In genomic region chr2:183248866-183249567, GRCh38 we compare ENCODE assay signal across 8 cellular contexts.
DNase-seq lines count a peak whose midpoint lies in the region; ATAC-seq, FAIRE-seq and TF ChIP-seq lines count a peak whose summit lies in the region.

No MANE protein-coding gene starts in this region.

- RAD21 ChIA-PET in GM12878 (lab: Charles Lee; ENCODE audit: unreplicated experiment) = interaction anchor here (0.6 to 2.3 kb wide), 8 partner anchors 34 to 383 kb away, joined by 3 to 11 read pairs (median 5); no protein-coding TSS in a partner anchor

- in situ Hi-C loops in GM12878 (cut with MboI) = no loop called here

- BruUV-seq in GM12878 (replicated peaks; lab: Mats Ljungman, UMichigan) = no TSS peak

- no peak overlapping the region for H3K9ac ChIP-seq in GM12878 (ENCODE audit: control insufficient read depth, insufficient read depth, low read length)

- H3K27me3 ChIP-seq in GM12878 (replicated peaks in 1 of 2; ENCODE audit: control insufficient read depth in 2 of 2, insufficient read depth in 2 of 2, low read length in 1 of 2) (no peaks in the 10 kb centered on the region), left lung (no peaks in the 10 kb centered on the region)

- H3K27ac ChIP-seq in GM12878 (ENCODE audit: control insufficient read depth, insufficient read depth) (no peak overlapping the region), left lung (no peak overlapping the region)

- H3K4me2 ChIP-seq in GM12878 (ENCODE audit: control insufficient read depth, insufficient read depth) = no peak overlapping the region

- POLR2A ChIA-PET in GM12878 (lab: Charles Lee) = no interaction called here

- SMC1A ChIA-PET in GM12878 (lab: Charles Lee; ENCODE audit: uncharacterized antibody, unreplicated experiment) = interaction anchor here (0.6 to 1.6 kb wide), 21 partner anchors 8 to 1009 kb away, joined by 3 to 8 read pairs (median 3); no protein-coding TSS in a partner anchor

- intact Hi-C loops in GM12878 (cut with micrococcal nuclease; ENCODE audit: unreplicated experiment) = no loop called here
- intact Hi-C loops in left lung (cut with DNase I) = no loop called here

- H3K79me2 ChIP-seq in GM12878 (ENCODE audit: control insufficient read depth, insufficient read depth, low read length) = no peaks in the 10 kb centered on the region

- no peaks in the 10 kb centered on the region for H3K4me1 ChIP-seq in GM12878 (ENCODE audit: control insufficient read depth, insufficient read depth, low read length)
- H3K4me1 ChIP-seq in left lung = no peaks in the 10 kb centered on the region

- no peak for TF ChIP-seq EP300 in GM12878 (IDR thresholded peaks at IDR 0.05; ENCODE audit: borderline replicate concordance in 1 of 2, control insufficient read depth in 1 of 2, low read depth in 2 of 2, low read length in 2 of 2)

- DNase-seq in DMS114 treated with DMSO at 0.1 percent for 48 hours (lab: John Stamatoyannopoulos, UW; ENCODE audit: unreplicated experiment) (peak; percentile 9), NCI-H146 treated with DMSO at 0.1 percent for 48 hours (lab: John Stamatoyannopoulos, UW; ENCODE audit: unreplicated experiment) (peak; percentile 12), GM12878 (ENCODE audit: low read depth, low spot score) (no peak), left lung (no peak), Ammon's horn (ENCODE audit: low spot score) (no peak)
- no peak for DNase-seq in activated T-cell treated with anti-CD3 and anti-CD28 coated beads, Interleukin-2, amount 50 U/mL, for 1 hour

- no peak for TF ChIP-seq POLR2A in GM12878 (IDR thresholded peaks at IDR 0.05; ENCODE audit: low read depth, low read length)

- H2AFZ ChIP-seq in GM12878 (ENCODE audit: control insufficient read depth, low read depth, low read length) = no peak overlapping the region

- no peak for FAIRE-seq in GM12878 (lab: Jason Lieb, UNC)

- no peaks in the 10 kb centered on the region for H3K36me3 ChIP-seq in GM12878 (ENCODE audit: control insufficient read depth in 2 of 2, insufficient read depth in 2 of 2, low read length in 1 of 2)
- no peaks in the 10 kb centered on the region for H3K36me3 ChIP-seq in left lung

- H3K4me3 ChIP-seq in GM12878 (no peak overlapping the region), left lung (no peak overlapping the region)

- TF ChIP-seq CTCF in GM12878 (IDR thresholded peaks at IDR 0.05 in 2 of 3, conservative IDR thresholded peaks at IDR 0.05 in 1 of 3; ENCODE audit: control insufficient read depth in 2 of 3, extremely low read depth in 1 of 3, insufficient read depth in 1 of 3, low read depth in 3 of 3, low read length in 3 of 3) = peak; percentile 33 to 56 (median 37); a peak in 4 of 6 replicates
- TF ChIP-seq CTCF in left lung (IDR thresholded peaks at IDR 0.05) = peak in 1 of 2 donors; percentile 40

- WGBS in GM12878 (ENCODE audit: insufficient coverage, insufficient replicate concordance, low lambda C conversion rate, missing lambda C conversion rate) = 0% methylated on average over 1 of the region's 1 CpG

- H3K9me3 ChIP-seq in GM12878 (replicated peaks; ENCODE audit: control insufficient read depth, insufficient read depth, low read length) = no peaks in the 10 kb centered on the region
- H3K9me3 ChIP-seq in left lung = no peaks in the 10 kb centered on the region

- peak; percentile 62 for TF ChIP-seq RAD21 in GM12878 (IDR thresholded peaks at IDR 0.05; ENCODE audit: insufficient read depth, low read depth, low read length)

- ATAC-seq in GM21529 (IDR thresholded peaks at IDR 0.05; ENCODE audit: unreplicated experiment) (peak; percentile 60), GM12878 (peak; percentile 73), left lung (peak; percentile 52), GM21528 (IDR thresholded peaks at IDR 0.05; ENCODE audit: low FRiP score, unreplicated experiment) (no peak)

- CTCF ChIA-PET in GM12878 (lab: Yijun Ruan, JAX) = interaction anchor here (0.6 to 3.2 kb wide), 27 partner anchors 9 to 1433 kb away, joined by 3 to 16 read pairs (median 4); no protein-coding TSS in a partner anchor

- no peaks in the 10 kb centered on the region for H4K20me1 ChIP-seq in GM12878 (ENCODE audit: control insufficient read depth, insufficient read depth)

TF ChIP-seq in GM12878, 131 proteins besides CTCF, POLR2A, EP300 and RAD21 (continues in another document):
- TF ChIP-seq GATAD2B (conservative IDR thresholded peaks at IDR 0.05; ENCODE audit: low read depth) (no peak), ZBTB33 (IDR thresholded peaks at IDR 0.05) (no peak), ZNF622 (IDR thresholded peaks at IDR 0.05) (no peak), NFYA (IDR thresholded peaks at IDR 0.05; ENCODE audit: borderline replicate concordance, low read depth, low read length) (no peak), PRDM15 (CRISPR knock-in tag; IDR thresholded peaks at IDR 0.05) (no peak), IRF3 (IDR thresholded peaks at IDR 0.05) (no peak), ATF2 (IDR thresholded peaks at IDR 0.05; ENCODE audit: low read length) (no peak), EGR1 (IDR thresholded peaks at IDR 0.05; ENCODE audit: borderline replicate concordance in 1 of 2, low read depth in 2 of 2, low read length in 2 of 2) (no peak)

Comparison
In these comparisons a context has a peak if more than half of its experiments do, and no peak if none do; other contexts are left out.
1. DNase-seq: peak in DMS114 treated with DMSO at 0.1 percent for 48 hours (single experiment) and NCI-H146 treated with DMSO at 0.1 percent for 48 hours (single experiment); none in GM12878 (single experiment), left lung (0 of 2), activated T-cell treated with anti-CD3 and anti-CD28 coated beads, Interleukin-2, amount 50 U/mL, for 1 hour (single experiment) and Ammon's horn (single experiment).